ENCODE assay signal across 10 cellular contexts in genomic region chr12:40011775-40012129, GRCh38.
DNase-seq lines count a peak whose midpoint lies in the region; ATAC-seq, FAIRE-seq and TF ChIP-seq lines count a peak whose summit lies in the region.
"Had no signal": no experiment of that assay in that cellular context is flagged by ENCODE, and none has a peak within 500 bp of the region (broad histone marks: within the 10 kb centered on the region; RNA-seq: fewer than 3 reads in every experiment).

No MANE protein-coding gene starts in this region.

- 72% methylated on average over 3 of the region's 3 CpGs for WGBS in A549 (ENCODE audit: missing lambda C conversion rate)

- no peak for TF ChIP-seq RAD21 in A549 (conservative IDR thresholded peaks at IDR 0.05 in 1 of 2, IDR thresholded peaks at IDR 0.05 in 1 of 2)

- TF ChIP-seq POLR2A in A549 (IDR thresholded peaks at IDR 0.05; ENCODE audit: low read length) (no peak), GM12891 (IDR thresholded peaks at IDR 0.05; ENCODE audit: low read depth, low read length) (no peak)

- H3K4me1 ChIP-seq in A549 (peaks cover 24% of the 10 kb centered on the region), right atrium auricular region (peaks cover 0 to 18% of the 10 kb centered on the region in 2 donors)

- FAIRE-seq in A549 (lab: Jason Lieb, UNC) (no peak), GM12891 (lab: Jason Lieb, UNC) (no peak)

- H3K27ac ChIP-seq in A549 (peak overlapping the region in 1 of 2 experiments; percentile 42; a peak in 3 of 6 replicates), KOPT-K1 (ENCODE audit: low read depth, low read length, poor library complexity, severe bottlenecking) (peak overlapping the region; percentile 3), right atrium auricular region (peak overlapping the region; percentile 23 to 45)
- H3K27ac ChIP-seq: foreskin keratinocyte had no signal

- TF ChIP-seq EP300 in A549 (IDR thresholded peaks at IDR 0.05) = no peak

- CTCF ChIA-PET in A549 (lab: Yijun Ruan, JAX) = interaction anchor here (0.9 to 4.0 kb wide), 32 partner anchors 9 to 302 kb away, joined by 3 to 66 read pairs (median 6); partner anchors contain the start of gene SLC2A13

- no peaks in the 10 kb centered on the region for H3K36me3 ChIP-seq in KOPT-K1 (ENCODE audit: insufficient read depth, low read length)
- H3K36me3 ChIP-seq in right atrium auricular region = no peaks in the 10 kb centered on the region

- ATAC-seq in A549 = peak; percentile 77 to 80; a peak in 5 of 6 replicates
- ATAC-seq in GM21423 (IDR thresholded peaks at IDR 0.05; ENCODE audit: unreplicated experiment) = peak; percentile 25

- H3K4me2 ChIP-seq in A549 = peak overlapping the region; percentile 77

- DNase-seq in A549 (ENCODE audit: low read depth in 1 of 2, low spot score in 1 of 2) (no peak), right atrium auricular region (ENCODE audit: low spot score) (no peak), GM12891 (ENCODE audit: insufficient read length, low spot score) (no peak), amygdala (lab: John Stamatoyannopoulos, UW) (no peak), RPMI8226 (no peak), 8988T (no peak)
- DNase-seq: DMS79 had no signal

- H3K4me3 ChIP-seq in A549 = no peak overlapping the region
- peak overlapping the region; percentile 11 to 39 for H3K4me3 ChIP-seq in right atrium auricular region

- H3K9me3 ChIP-seq in A549 (no peaks in the 10 kb centered on the region), KOPT-K1 (ENCODE audit: insufficient read depth, low read length, poor library complexity, severe bottlenecking) (no peaks in the 10 kb centered on the region), right atrium auricular region (no peaks in the 10 kb centered on the region)

- no peaks in the 10 kb centered on the region for H3K27me3 ChIP-seq in right atrium auricular region
- H3K27me3 ChIP-seq: foreskin keratinocyte had no signal

- POLR2A ChIA-PET in A549 (lab: Yijun Ruan, JAX) = no interaction called here

- TF ChIP-seq CTCF in A549 (IDR thresholded peaks at IDR 0.05) (no peak), right atrium auricular region (IDR thresholded peaks at IDR 0.05) (no peak)

TF ChIP-seq in A549, 52 proteins besides CTCF, POLR2A, EP300 and RAD21 (continues in another document):
- TF ChIP-seq NPAS2 (CRISPR knock-in tag; IDR thresholded peaks at IDR 0.05; ENCODE audit: borderline replicate concordance) = no peak
- TF ChIP-seq EHF (CRISPR knock-in tag; IDR thresholded peaks at IDR 0.05) = no peak
- no peak for TF ChIP-seq CEBPB (IDR thresholded peaks at IDR 0.05)
- TF ChIP-seq JUN (IDR thresholded peaks at IDR 0.05) = no peak
- no peak for TF ChIP-seq ZNF302 (CRISPR knock-in tag; IDR thresholded peaks at IDR 0.05)
- TF ChIP-seq MAFK (IDR thresholded peaks at IDR 0.05; ENCODE audit: partially characterized antibody) = no peak
- TF ChIP-seq KDM5A (IDR thresholded peaks at IDR 0.05) = no peak
- TF ChIP-seq E2F6 (IDR thresholded peaks at IDR 0.05; ENCODE audit: borderline replicate concordance, low read depth) = no peak
- TF ChIP-seq ZC3H11A (IDR thresholded peaks at IDR 0.05) = no peak
- TF ChIP-seq BCL3 (IDR thresholded peaks at IDR 0.05) = no peak
- no peak for TF ChIP-seq NFE2L2 (conservative IDR thresholded peaks at IDR 0.05; ENCODE audit: low read length)

TF ChIP-seq in GM12891, 5 proteins besides CTCF, POLR2A, EP300 and RAD21:
- TF ChIP-seq SPI1 (IDR thresholded peaks at IDR 0.05; ENCODE audit: low read depth, low read length) (no peak), POU2F2 (IDR thresholded peaks at IDR 0.05; ENCODE audit: low read depth, low read length) (no peak), POLR2AphosphoS5 (IDR thresholded peaks at IDR 0.05; ENCODE audit: low read depth, low read length) (no peak), PAX5 (IDR thresholded peaks at IDR 0.05; ENCODE audit: insufficient read depth, low read length, severe bottlenecking) (no peak), TAF1 (IDR thresholded peaks at IDR 0.05; ENCODE audit: low read depth, low read length) (no peak)
